12 cellular contexts compared by ENCODE assay signal in the genomic region with DNA sequence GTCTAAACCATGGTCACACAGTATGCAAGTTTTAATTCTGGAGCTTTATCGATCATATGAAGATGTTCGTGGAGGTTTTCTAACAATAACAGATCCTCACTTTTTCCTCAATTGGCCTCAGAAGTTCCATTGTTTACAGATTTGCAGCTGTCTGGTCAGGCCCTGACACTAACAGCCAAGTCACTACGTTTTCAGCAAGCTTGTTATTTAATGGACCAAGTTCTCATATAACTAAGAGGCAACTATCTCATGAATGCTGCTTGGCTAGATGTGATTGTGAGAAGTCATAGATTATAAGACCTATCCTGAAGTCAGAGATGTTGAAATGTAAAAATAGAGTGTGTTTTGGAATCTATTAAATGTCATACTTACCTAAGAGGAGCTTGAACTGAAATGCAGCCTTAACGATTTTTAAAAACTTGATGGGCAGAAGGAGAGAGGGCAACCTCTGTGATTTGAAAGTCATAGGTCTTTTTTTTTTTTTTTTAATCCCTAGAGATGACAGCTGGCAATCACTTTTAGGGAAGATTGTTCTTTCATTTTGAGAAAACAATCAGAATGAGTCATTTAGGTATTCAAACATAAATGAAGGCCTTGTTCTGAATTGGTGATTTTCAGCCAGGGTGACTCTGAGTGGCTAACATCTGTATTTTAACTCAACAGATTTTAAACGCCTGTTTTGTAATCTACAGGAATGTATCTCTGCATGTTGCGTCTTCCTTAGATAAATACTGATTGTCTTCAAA. TPM values are rescaled to one million over a fixed set of nuclear protein-coding genes. Genes with fewer than 3 reads are reported as not detected.
DNase-seq lines count a peak whose midpoint lies in the region; ATAC-seq and TF ChIP-seq lines count a peak whose summit lies in the region.
"Had no signal": no experiment of that assay in that cellular context is flagged by ENCODE, and none has a peak within 500 bp of the region (broad histone marks: within the 10 kb centered on the region; RNA-seq: fewer than 3 reads in every experiment).

No MANE protein-coding gene starts in this region.

- no peaks in the 10 kb centered on the region for H3K4me1 ChIP-seq in OCI-LY7 (ENCODE audit: insufficient read depth, low read length, poor library complexity, severe bottlenecking)

- H3K36me3 Mint-ChIP-seq in activated CD8-positive, alpha-beta memory T cell treated with anti-CD3 and anti-CD28 coated beads, Interleukin-2, amount 10 ng/mL, durations not matched to agents 7 days and 5 days: peaks cover 7% of the 10 kb centered on the region

- no peak overlapping the region for H3K4me2 ChIP-seq in OCI-LY7 (ENCODE audit: low read length)

- DNase-seq in midbrain (lab: John Stamatoyannopoulos, UW): peak; percentile 49
- DNase-seq in NCI-H2029 treated with DMSO at 0.1 percent for 48 hours (lab: John Stamatoyannopoulos, UW): no peak
- DNase-seq in NCI-H2196 treated with DMSO at 0.1 percent for 48 hours (lab: John Stamatoyannopoulos, UW; ENCODE audit: unreplicated experiment): no peak
- no peak for DNase-seq in activated CD8-positive, alpha-beta memory T cell treated with anti-CD3 and anti-CD28 coated beads, Interleukin-2, amount 10 ng/mL, durations not matched to agents 7 days and 5 days
- DNase-seq in OCI-LY7 (ENCODE audit: low spot score): no peak
- DNase-seq: NCI-H446 treated with DMSO at 0.1 percent for 48 hours; stimulated activated CD4-positive, alpha-beta T cell treated with anti-CD3 and anti-CD28 coated beads, Interleukin-4, amount 100 ng/mL, for 24 hours; WERI-Rb-1 had no signal

- H2AFZ ChIP-seq in OCI-LY7 (ENCODE audit: low read length): no peak overlapping the region

- H3K4me3 ChIP-seq in OCI-LY7 (ENCODE audit: low read depth, low read length, poor library complexity, severe bottlenecking): no peak overlapping the region

- no peaks in the 10 kb centered on the region for H3K36me3 ChIP-seq in OCI-LY7 (ENCODE audit: insufficient read depth, low read length)
- H3K36me3 ChIP-seq: WERI-Rb-1 had no signal

- H3K79me2 ChIP-seq in OCI-LY7 (ENCODE audit: insufficient read depth, low read depth, low read length): no peaks in the 10 kb centered on the region

- BruUV-seq in OCI-LY7 (replicated peaks; lab: Mats Ljungman, UMichigan): no TSS peak

- TF ChIP-seq CTCF in OCI-LY7 (conservative IDR thresholded peaks at IDR 0.05; ENCODE audit: low read length): no peak

- no peak overlapping the region for H3K4me3 Mint-ChIP-seq in activated CD8-positive, alpha-beta memory T cell treated with anti-CD3 and anti-CD28 coated beads, Interleukin-2, amount 10 ng/mL, durations not matched to agents 7 days and 5 days

- CTCF ChIA-PET in activated CD8-positive, alpha-beta memory T cell treated with anti-CD3 and anti-CD28 coated beads, Interleukin-2, amount 10 ng/mL, durations not matched to agents 7 days and 5 days (lab: Charles Lee): no interaction called here
- CTCF ChIA-PET in OCI-LY7 (lab: Charles Lee; ENCODE audit: unreplicated experiment): no interaction called here

- POLR2A ChIA-PET in OCI-LY7 (lab: Charles Lee): interaction anchor here (0.5 to 1.3 kb wide), 4 partner anchors 30 to 232 kb away, joined by 3 read pairs; no protein-coding TSS in a partner anchor

- H3K27ac Mint-ChIP-seq in activated CD8-positive, alpha-beta memory T cell treated with anti-CD3 and anti-CD28 coated beads, Interleukin-2, amount 10 ng/mL, durations not matched to agents 7 days and 5 days: no peak overlapping the region

- H3K4me1 Mint-ChIP-seq in activated CD8-positive, alpha-beta memory T cell treated with anti-CD3 and anti-CD28 coated beads, Interleukin-2, amount 10 ng/mL, durations not matched to agents 7 days and 5 days: peaks cover 19% of the 10 kb centered on the region

- H4K20me1 ChIP-seq in OCI-LY7 (ENCODE audit: insufficient read depth, low read length): no peaks in the 10 kb centered on the region

- peak; percentile 61 for ATAC-seq in GM18858 (IDR thresholded peaks at IDR 0.05; ENCODE audit: unreplicated experiment)
- peak; percentile 63 for ATAC-seq in GM21619 (IDR thresholded peaks at IDR 0.05; ENCODE audit: unreplicated experiment)
- peak; percentile 67 for ATAC-seq in HG03442 (IDR thresholded peaks at IDR 0.05; ENCODE audit: unreplicated experiment)
- ATAC-seq in activated CD8-positive, alpha-beta memory T cell treated with anti-CD3 and anti-CD28 coated beads, Interleukin-2, amount 10 ng/mL, durations not matched to agents 7 days and 5 days: no peak

- no peaks in the 10 kb centered on the region for H3K27me3 Mint-ChIP-seq in activated CD8-positive, alpha-beta memory T cell treated with anti-CD3 and anti-CD28 coated beads, Interleukin-2, amount 10 ng/mL, durations not matched to agents 7 days and 5 days

- intact Hi-C loops in OCI-LY7 (cut with micrococcal nuclease; ENCODE audit: unreplicated experiment): no loop called here

- H3K27ac ChIP-seq in OCI-LY7 (ENCODE audit: low read depth, low read length, poor library complexity, severe bottlenecking): no peak overlapping the region
- H3K27ac ChIP-seq: HL-60, WERI-Rb-1 had no signal

- no peaks in the 10 kb centered on the region for H3K9me2 ChIP-seq in OCI-LY7 (ENCODE audit: insufficient read depth, low read length)

- H3K9me3 ChIP-seq in OCI-LY7 (ENCODE audit: low read length): no peaks in the 10 kb centered on the region

- peaks cover 2% of the 10 kb centered on the region for H3K9me3 Mint-ChIP-seq in activated CD8-positive, alpha-beta memory T cell treated with anti-CD3 and anti-CD28 coated beads, Interleukin-2, amount 10 ng/mL, durations not matched to agents 7 days and 5 days (ENCODE audit: low read depth)

RNA-seq across cellular contexts. Expression of a gene that starts 48.4 kb away (rescaled TPM):
- 10 to 100 TPM; 12.9 to 17.4 TPM for total RNA-seq in activated CD8-positive, alpha-beta memory T cell treated with anti-CD3 and anti-CD28 coated beads, Interleukin-2, amount 10 ng/mL, durations not matched to agents 7 days and 5 days
- total RNA-seq in OCI-LY7 (2014; rRNA removed; shearing (Covaris generic)): 5.1 and 5.6 TPM in 2 replicates
- total RNA-seq in OCI-LY7 (2022): 18.5 and 21.6 TPM in 2 replicates
